Comparison of ENCODE assay signal across 2 cellular contexts in genomic region chr11:102457056-102457677, GRCh38.
TF ChIP-seq lines count a peak whose summit lies in the region.

No MANE protein-coding gene starts in this region.

TF ChIP-seq in liver, 16 proteins besides CTCF, POLR2A, EP300 and RAD21 (continued from another document):
- TF ChIP-seq, protein P1, sequence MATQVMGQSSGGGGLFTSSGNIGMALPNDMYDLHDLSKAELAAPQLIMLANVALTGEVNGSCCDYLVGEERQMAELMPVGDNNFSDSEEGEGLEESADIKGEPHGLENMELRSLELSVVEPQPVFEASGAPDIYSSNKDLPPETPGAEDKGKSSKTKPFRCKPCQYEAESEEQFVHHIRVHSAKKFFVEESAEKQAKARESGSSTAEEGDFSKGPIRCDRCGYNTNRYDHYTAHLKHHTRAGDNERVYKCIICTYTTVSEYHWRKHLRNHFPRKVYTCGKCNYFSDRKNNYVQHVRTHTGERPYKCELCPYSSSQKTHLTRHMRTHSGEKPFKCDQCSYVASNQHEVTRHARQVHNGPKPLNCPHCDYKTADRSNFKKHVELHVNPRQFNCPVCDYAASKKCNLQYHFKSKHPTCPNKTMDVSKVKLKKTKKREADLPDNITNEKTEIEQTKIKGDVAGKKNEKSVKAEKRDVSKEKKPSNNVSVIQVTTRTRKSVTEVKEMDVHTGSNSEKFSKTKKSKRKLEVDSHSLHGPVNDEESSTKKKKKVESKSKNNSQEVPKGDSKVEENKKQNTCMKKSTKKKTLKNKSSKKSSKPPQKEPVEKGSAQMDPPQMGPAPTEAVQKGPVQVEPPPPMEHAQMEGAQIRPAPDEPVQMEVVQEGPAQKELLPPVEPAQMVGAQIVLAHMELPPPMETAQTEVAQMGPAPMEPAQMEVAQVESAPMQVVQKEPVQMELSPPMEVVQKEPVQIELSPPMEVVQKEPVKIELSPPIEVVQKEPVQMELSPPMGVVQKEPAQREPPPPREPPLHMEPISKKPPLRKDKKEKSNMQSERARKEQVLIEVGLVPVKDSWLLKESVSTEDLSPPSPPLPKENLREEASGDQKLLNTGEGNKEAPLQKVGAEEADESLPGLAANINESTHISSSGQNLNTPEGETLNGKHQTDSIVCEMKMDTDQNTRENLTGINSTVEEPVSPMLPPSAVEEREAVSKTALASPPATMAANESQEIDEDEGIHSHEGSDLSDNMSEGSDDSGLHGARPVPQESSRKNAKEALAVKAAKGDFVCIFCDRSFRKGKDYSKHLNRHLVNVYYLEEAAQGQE (IDR thresholded peaks at IDR 0.05) = no peak
- TF ChIP-seq EGR1 (IDR thresholded peaks at IDR 0.05; ENCODE audit: low read depth in 2 of 2) (no peak), NR2F2 (IDR thresholded peaks at IDR 0.05) (no peak), FOXA1 (IDR thresholded peaks at IDR 0.05) (no peak)

TF ChIP-seq in HepG2, 621 proteins besides CTCF, POLR2A, EP300 and RAD21 (continued from another document):
- TF ChIP-seq, protein P2, sequence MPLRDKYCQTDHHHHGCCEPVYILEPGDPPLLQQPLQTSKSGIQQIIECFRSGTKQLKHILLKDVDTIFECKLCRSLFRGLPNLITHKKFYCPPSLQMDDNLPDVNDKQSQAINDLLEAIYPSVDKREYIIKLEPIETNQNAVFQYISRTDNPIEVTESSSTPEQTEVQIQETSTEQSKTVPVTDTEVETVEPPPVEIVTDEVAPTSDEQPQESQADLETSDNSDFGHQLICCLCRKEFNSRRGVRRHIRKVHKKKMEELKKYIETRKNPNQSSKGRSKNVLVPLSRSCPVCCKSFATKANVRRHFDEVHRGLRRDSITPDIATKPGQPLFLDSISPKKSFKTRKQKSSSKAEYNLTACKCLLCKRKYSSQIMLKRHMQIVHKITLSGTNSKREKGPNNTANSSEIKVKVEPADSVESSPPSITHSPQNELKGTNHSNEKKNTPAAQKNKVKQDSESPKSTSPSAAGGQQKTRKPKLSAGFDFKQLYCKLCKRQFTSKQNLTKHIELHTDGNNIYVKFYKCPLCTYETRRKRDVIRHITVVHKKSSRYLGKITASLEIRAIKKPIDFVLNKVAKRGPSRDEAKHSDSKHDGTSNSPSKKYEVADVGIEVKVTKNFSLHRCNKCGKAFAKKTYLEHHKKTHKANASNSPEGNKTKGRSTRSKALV (CRISPR knock-in tag; IDR thresholded peaks at IDR 0.05) = no peak
- TF ChIP-seq, protein P3, sequence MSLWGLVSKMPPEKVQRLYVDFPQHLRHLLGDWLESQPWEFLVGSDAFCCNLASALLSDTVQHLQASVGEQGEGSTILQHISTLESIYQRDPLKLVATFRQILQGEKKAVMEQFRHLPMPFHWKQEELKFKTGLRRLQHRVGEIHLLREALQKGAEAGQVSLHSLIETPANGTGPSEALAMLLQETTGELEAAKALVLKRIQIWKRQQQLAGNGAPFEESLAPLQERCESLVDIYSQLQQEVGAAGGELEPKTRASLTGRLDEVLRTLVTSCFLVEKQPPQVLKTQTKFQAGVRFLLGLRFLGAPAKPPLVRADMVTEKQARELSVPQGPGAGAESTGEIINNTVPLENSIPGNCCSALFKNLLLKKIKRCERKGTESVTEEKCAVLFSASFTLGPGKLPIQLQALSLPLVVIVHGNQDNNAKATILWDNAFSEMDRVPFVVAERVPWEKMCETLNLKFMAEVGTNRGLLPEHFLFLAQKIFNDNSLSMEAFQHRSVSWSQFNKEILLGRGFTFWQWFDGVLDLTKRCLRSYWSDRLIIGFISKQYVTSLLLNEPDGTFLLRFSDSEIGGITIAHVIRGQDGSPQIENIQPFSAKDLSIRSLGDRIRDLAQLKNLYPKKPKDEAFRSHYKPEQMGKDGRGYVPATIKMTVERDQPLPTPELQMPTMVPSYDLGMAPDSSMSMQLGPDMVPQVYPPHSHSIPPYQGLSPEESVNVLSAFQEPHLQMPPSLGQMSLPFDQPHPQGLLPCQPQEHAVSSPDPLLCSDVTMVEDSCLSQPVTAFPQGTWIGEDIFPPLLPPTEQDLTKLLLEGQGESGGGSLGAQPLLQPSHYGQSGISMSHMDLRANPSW (CRISPR knock-in tag; IDR thresholded peaks at IDR 0.05; ENCODE audit: borderline replicate concordance) = no peak
- TF ChIP-seq ZNF18 (CRISPR knock-in tag; IDR thresholded peaks at IDR 0.05; ENCODE audit: insufficient replicate concordance) = no peak
- TF ChIP-seq, protein P4, sequence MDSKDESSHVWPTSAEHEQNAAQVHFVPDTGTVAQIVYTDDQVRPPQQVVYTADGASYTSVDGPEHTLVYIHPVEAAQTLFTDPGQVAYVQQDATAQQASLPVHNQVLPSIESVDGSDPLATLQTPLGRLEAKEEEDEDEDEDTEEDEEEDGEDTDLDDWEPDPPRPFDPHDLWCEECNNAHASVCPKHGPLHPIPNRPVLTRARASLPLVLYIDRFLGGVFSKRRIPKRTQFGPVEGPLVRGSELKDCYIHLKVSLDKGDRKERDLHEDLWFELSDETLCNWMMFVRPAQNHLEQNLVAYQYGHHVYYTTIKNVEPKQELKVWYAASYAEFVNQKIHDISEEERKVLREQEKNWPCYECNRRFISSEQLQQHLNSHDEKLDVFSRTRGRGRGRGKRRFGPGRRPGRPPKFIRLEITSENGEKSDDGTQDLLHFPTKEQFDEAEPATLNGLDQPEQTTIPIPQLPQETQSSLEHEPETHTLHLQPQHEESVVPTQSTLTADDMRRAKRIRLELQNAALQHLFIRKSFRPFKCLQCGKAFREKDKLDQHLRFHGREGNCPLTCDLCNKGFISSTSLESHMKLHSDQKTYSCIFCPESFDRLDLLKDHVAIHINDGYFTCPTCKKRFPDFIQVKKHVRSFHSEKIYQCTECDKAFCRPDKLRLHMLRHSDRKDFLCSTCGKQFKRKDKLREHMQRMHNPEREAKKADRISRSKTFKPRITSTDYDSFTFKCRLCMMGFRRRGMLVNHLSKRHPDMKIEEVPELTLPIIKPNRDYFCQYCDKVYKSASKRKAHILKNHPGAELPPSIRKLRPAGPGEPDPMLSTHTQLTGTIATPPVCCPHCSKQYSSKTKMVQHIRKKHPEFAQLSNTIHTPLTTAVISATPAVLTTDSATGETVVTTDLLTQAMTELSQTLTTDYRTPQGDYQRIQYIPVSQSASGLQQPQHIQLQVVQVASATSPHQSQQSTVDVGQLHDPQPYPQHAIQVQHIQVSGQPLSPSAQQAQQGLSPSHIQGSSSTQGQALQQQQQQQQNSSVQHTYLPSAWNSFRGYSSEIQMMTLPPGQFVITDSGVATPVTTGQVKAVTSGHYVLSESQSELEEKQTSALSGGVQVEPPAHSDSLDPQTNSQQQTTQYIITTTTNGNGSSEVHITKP (CRISPR knock-in tag; IDR thresholded peaks at IDR 0.05; ENCODE audit: low read depth) = no peak
- TF ChIP-seq NFYC (CRISPR knock-in tag; IDR thresholded peaks at IDR 0.05) = no peak
- TF ChIP-seq ZNF75D (CRISPR knock-in tag; IDR thresholded peaks at IDR 0.05; ENCODE audit: borderline replicate concordance) = no peak
- TF ChIP-seq ZFP1 (CRISPR knock-in tag; IDR thresholded peaks at IDR 0.05) = no peak
- TF ChIP-seq ZNF569 (CRISPR knock-in tag; IDR thresholded peaks at IDR 0.05; ENCODE audit: borderline replicate concordance) = no peak
- no peak for TF ChIP-seq ZNF543 (CRISPR knock-in tag; IDR thresholded peaks at IDR 0.05)
- no peak for TF ChIP-seq ZNF121 (CRISPR knock-in tag; IDR thresholded peaks at IDR 0.05)
- TF ChIP-seq ZNF614 (CRISPR knock-in tag; IDR thresholded peaks at IDR 0.05; ENCODE audit: borderline replicate concordance) = no peak
- TF ChIP-seq, protein P5, sequence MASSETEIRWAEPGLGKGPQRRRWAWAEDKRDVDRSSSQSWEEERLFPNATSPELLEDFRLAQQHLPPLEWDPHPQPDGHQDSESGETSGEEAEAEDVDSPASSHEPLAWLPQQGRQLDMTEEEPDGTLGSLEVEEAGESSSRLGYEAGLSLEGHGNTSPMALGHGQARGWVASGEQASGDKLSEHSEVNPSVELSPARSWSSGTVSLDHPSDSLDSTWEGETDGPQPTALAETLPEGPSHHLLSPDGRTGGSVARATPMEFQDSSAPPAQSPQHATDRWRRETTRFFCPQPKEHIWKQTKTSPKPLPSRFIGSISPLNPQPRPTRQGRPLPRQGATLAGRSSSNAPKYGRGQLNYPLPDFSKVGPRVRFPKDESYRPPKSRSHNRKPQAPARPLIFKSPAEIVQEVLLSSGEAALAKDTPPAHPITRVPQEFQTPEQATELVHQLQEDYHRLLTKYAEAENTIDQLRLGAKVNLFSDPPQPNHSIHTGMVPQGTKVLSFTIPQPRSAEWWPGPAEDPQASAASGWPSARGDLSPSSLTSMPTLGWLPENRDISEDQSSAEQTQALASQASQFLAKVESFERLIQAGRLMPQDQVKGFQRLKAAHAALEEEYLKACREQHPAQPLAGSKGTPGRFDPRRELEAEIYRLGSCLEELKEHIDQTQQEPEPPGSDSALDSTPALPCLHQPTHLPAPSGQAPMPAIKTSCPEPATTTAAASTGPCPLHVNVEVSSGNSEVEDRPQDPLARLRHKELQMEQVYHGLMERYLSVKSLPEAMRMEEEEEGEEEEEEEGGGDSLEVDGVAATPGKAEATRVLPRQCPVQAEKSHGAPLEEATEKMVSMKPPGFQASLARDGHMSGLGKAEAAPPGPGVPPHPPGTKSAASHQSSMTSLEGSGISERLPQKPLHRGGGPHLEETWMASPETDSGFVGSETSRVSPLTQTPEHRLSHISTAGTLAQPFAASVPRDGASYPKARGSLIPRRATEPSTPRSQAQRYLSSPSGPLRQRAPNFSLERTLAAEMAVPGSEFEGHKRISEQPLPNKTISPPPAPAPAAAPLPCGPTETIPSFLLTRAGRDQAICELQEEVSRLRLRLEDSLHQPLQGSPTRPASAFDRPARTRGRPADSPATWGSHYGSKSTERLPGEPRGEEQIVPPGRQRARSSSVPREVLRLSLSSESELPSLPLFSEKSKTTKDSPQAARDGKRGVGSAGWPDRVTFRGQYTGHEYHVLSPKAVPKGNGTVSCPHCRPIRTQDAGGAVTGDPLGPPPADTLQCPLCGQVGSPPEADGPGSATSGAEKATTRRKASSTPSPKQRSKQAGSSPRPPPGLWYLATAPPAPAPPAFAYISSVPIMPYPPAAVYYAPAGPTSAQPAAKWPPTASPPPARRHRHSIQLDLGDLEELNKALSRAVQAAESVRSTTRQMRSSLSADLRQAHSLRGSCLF (CRISPR knock-in tag; IDR thresholded peaks at IDR 0.05; ENCODE audit: borderline replicate concordance) = no peak
- TF ChIP-seq HNRNPK (IDR thresholded peaks at IDR 0.05; ENCODE audit: low read depth, low read length, poor library complexity, severe bottlenecking) = no peak
- no peak for TF ChIP-seq SRF (IDR thresholded peaks at IDR 0.05; ENCODE audit: low read depth, low read length)
